13 cellular contexts compared by ENCODE assay signal in the genomic region with DNA sequence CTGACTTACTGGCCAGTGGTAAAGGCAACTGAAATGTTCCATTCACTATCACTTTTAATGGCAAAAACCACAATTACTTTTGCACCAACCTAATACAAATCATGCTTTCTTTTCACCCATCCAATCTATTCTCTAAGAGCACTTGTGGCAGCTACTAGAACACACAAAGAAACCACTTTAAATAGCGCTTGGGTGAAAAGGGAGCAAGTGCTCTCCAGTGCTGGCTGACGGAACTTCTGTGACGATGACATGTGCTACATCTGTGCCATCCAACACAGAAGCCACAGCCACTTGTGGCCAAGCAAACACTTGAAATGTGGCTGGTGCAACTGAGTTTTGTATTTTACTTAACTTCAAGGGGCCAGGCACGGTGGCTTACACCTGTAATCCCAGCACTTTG. TPM values are rescaled to one million over a fixed set of nuclear protein-coding genes. Genes with fewer than 3 reads are reported as not detected.
DNase-seq lines count a peak whose midpoint lies in the region; ATAC-seq and TF ChIP-seq lines count a peak whose summit lies in the region.
"Had no signal": no experiment of that assay in that cellular context is flagged by ENCODE, and none has a peak within 500 bp of the region (broad histone marks: within the 10 kb centered on the region; RNA-seq: fewer than 3 reads in every experiment).

No MANE protein-coding gene starts in this region.

- H3K4me1 ChIP-seq in hepatocyte (ENCODE audit: insufficient read depth) = peaks cover 39% of the 10 kb centered on the region

- peak overlapping the region; percentile 12 to 74 (median 65) for H3K27ac Mint-ChIP-seq in immature natural killer cell
- H3K27ac Mint-ChIP-seq in CD14-positive monocyte = no peak overlapping the region

- H3K4me2 ChIP-seq in hepatocyte = no peak overlapping the region

- TF ChIP-seq CTCF in hepatocyte (IDR thresholded peaks at IDR 0.05; ENCODE audit: poor library complexity) = no peak
- TF ChIP-seq CTCF in CD14-positive monocyte (IDR thresholded peaks at IDR 0.05) = no peak

- H3K27me3 Mint-ChIP-seq in immature natural killer cell (ENCODE audit: low read depth in 3 of 3) (no peaks in the 10 kb centered on the region), CD14-positive monocyte (ENCODE audit: low read depth in 3 of 3) (peaks cover 0 to 4% (median 0%) of the 10 kb centered on the region in 3 donors)
- H3K27me3 Mint-ChIP-seq: activated CD8-positive, alpha-beta memory T cell treated with anti-CD3 and anti-CD28 coated beads, Interleukin-2, amount 10 ng/mL, durations not matched to agents 7 days and 5 days; activated naive CD4-positive, alpha-beta T cell treated with anti-CD3 and anti-CD28 coated beads, Interleukin-2, amount 50 U/mL, for 24 hours had no signal

- H3K9me2 ChIP-seq in hepatocyte (replicated peaks; ENCODE audit: insufficient read depth) = no peaks in the 10 kb centered on the region

- 94% methylated on average over 4 of the region's 4 CpGs for WGBS in hepatocyte (ENCODE audit: low lambda C conversion rate, missing lambda C conversion rate)

- no peaks in the 10 kb centered on the region for H3K9me3 ChIP-seq in hepatocyte (ENCODE audit: low read depth)
- H3K9me3 ChIP-seq: spleen had no signal

- peaks cover 68 to 93% of the 10 kb centered on the region in 2 donors for H3K4me1 Mint-ChIP-seq in immature natural killer cell
- peaks cover 38% of the 10 kb centered on the region for H3K4me1 Mint-ChIP-seq in CD14-positive monocyte

- no peak overlapping the region for H3K4me3 ChIP-seq in hepatocyte
- H3K4me3 ChIP-seq: spleen had no signal

- H3K4me3 Mint-ChIP-seq in immature natural killer cell = peak overlapping the region in 4 of 5 donors; percentile 11 to 52 (median 27)
- no peak overlapping the region for H3K4me3 Mint-ChIP-seq in CD14-positive monocyte
- H3K4me3 Mint-ChIP-seq: activated CD8-positive, alpha-beta memory T cell treated with anti-CD3 and anti-CD28 coated beads, Interleukin-2, amount 10 ng/mL, durations not matched to agents 7 days and 5 days; activated naive CD4-positive, alpha-beta T cell treated with anti-CD3 and anti-CD28 coated beads, Interleukin-2, amount 50 U/mL, for 24 hours had no signal

- H3K36me3 Mint-ChIP-seq in immature natural killer cell (peaks cover 4 to 5% (median 5%) of the 10 kb centered on the region in 3 donors), CD14-positive monocyte (peaks cover 43 to 46% of the 10 kb centered on the region in 2 donors)

- H4K20me1 ChIP-seq in hepatocyte (ENCODE audit: insufficient read depth, poor library complexity, severe bottlenecking) = no peaks in the 10 kb centered on the region

- intact Hi-C loops in CD14-positive monocyte (cut with micrococcal nuclease) = no loop called here

- no peak for ATAC-seq in stimulated activated naive CD8-positive, alpha-beta T cell treated with anti-CD3 and anti-CD28 coated beads, Interleukin-15, Interleukin-2, amounts not matched to agents 100 U/mL and 50 U/mL, for 24 hours
- ATAC-seq: activated CD8-positive, alpha-beta memory T cell treated with anti-CD3 and anti-CD28 coated beads, Interleukin-2, amount 10 ng/mL, durations not matched to agents 7 days and 5 days had no signal

- H3K9me3 Mint-ChIP-seq in immature natural killer cell (no peaks in the 10 kb centered on the region), CD14-positive monocyte (no peaks in the 10 kb centered on the region)
- H3K9me3 Mint-ChIP-seq: activated naive CD4-positive, alpha-beta T cell treated with anti-CD3 and anti-CD28 coated beads, Interleukin-2, amount 50 U/mL, for 24 hours had no signal

- peaks cover 44% of the 10 kb centered on the region for H3K79me2 ChIP-seq in hepatocyte

- no peak overlapping the region for H3K27ac ChIP-seq in hepatocyte
- H3K27ac ChIP-seq: brain microvascular endothelial cell had no signal

- no peaks in the 10 kb centered on the region for H3K27me3 ChIP-seq in hepatocyte
- H3K27me3 ChIP-seq: brain microvascular endothelial cell, spleen had no signal

- no peak overlapping the region for H2AFZ ChIP-seq in hepatocyte

- peak; percentile 4 for DNase-seq in NCI-H2227 (lab: John Stamatoyannopoulos, UW; ENCODE audit: unreplicated experiment)
- no peak for DNase-seq in NCI-H2227 treated with DMSO at 0.1 percent for 48 hours (lab: John Stamatoyannopoulos, UW)
- DNase-seq in NCI-H2029 (lab: John Stamatoyannopoulos, UW) = peak; percentile 97
- peak; percentile 48 to 65 (median 62) for DNase-seq in immature natural killer cell
- peak; percentile 24 for DNase-seq in stimulated activated naive CD8-positive, alpha-beta T cell treated with anti-CD3 and anti-CD28 coated beads, Interleukin-15, Interleukin-2, amounts not matched to agents 100 U/mL and 50 U/mL, for 24 hours
- DNase-seq in hepatocyte (ENCODE audit: low spot score) = no peak
- DNase-seq in RPMI8226 = no peak
- DNase-seq in CD14-positive monocyte (ENCODE audit: low spot score) = no peak
- DNase-seq: activated CD8-positive, alpha-beta memory T cell treated with anti-CD3 and anti-CD28 coated beads, Interleukin-2, amount 10 ng/mL, durations not matched to agents 7 days and 5 days; brain microvascular endothelial cell; NK-92 treated with Interleukin-12 subunit alpha and Interleukin-12 subunit beta, amount 100 ng/mL, for 24 hours; spleen had no signal

- H3K36me3 ChIP-seq in hepatocyte (replicated peaks; ENCODE audit: insufficient read depth, low read depth) = no peaks in the 10 kb centered on the region
- H3K36me3 ChIP-seq: brain microvascular endothelial cell had no signal

RNA-seq across cellular contexts. Expression of a gene that starts 18.9 kb away (rescaled TPM):
- polyA plus RNA-seq in immature natural killer cell = 100 to 1,000 TPM in 1 of 3 donors, 10 to 100 TPM in 2; 52.1 to 160 (median 67.4) TPM
- total RNA-seq in hepatocyte = 16.3 and 19.9 TPM in 2 replicates
- 15.9 and 17.0 TPM in 2 replicates for polyA plus RNA-seq in hepatocyte
- polyA plus RNA-seq in CD14-positive monocyte = 10 to 100 TPM; 10.7 to 22.8 TPM

Comparison
In these comparisons a context has a peak if more than half of its experiments do, and no peak if none do; other contexts are left out.
1. DNase-seq: peak in NCI-H2227 (single experiment), NCI-H2029 (single experiment), immature natural killer cell (3 of 3) and stimulated activated naive CD8-positive, alpha-beta T cell treated with anti-CD3 and anti-CD28 coated beads, Interleukin-15, Interleukin-2, amounts not matched to agents 100 U/mL and 50 U/mL, for 24 hours (single experiment); none in NCI-H2227 treated with DMSO at 0.1 percent for 48 hours (single experiment), hepatocyte (single experiment), RPMI8226 (single experiment) and CD14-positive monocyte (single experiment).
2. H3K27ac Mint-ChIP-seq: peak in immature natural killer cell (6 of 6); none in CD14-positive monocyte (0 of 7).
3. H3K4me3 Mint-ChIP-seq: peak in immature natural killer cell (4 of 5); none in CD14-positive monocyte (0 of 2).